ENCODE assay signal across 27 cellular contexts in genomic region chr10:31350891-31351290, GRCh38.
"Had no signal": no experiment of that assay in that cellular context is flagged by ENCODE, and none has a peak within 500 bp of the region (broad histone marks: within the 10 kb centered on the region; RNA-seq: fewer than 3 reads in every experiment).

No MANE protein-coding gene starts in this region.

- H3K4me3 Mint-ChIP-seq: activated naive CD8-positive, alpha-beta T cell treated with anti-CD3 and anti-CD28 coated beads, Interleukin-2, amount 10 ng/mL, durations not matched to agents 7 days and 5 days; central memory CD8-positive, alpha-beta T cell; natural killer cell treated with Interleukin-12 subunit alpha and Interleukin-12 subunit beta and Interleukin-15 and Interleukin-18, amount 100 ng/mL, for 72 hours; stimulated activated effector memory CD8-positive, alpha-beta T cell treated with anti-CD3 and anti-CD28 coated beads, Interleukin-12 subunit alpha, Interleukin-12 subunit beta, amount 100 ng/mL, for 72 hours; stimulated activated naive CD8-positive, alpha-beta T cell treated with anti-CD3 and anti-CD28 coated beads, Interleukin-15, Interleukin-2, amounts not matched to agents 100 ng/mL and 50 ng/mL, for 24 hours; T-cell; type B pancreatic cell had no signal

- H3K4me1 ChIP-seq: breast epithelium had no signal

- H3K36me3 ChIP-seq: breast epithelium, gastrocnemius medialis, uterus had no signal

- H3K36me3 Mint-ChIP-seq: natural killer cell treated with Interleukin-12 subunit alpha and Interleukin-12 subunit beta and Interleukin-15 and Interleukin-18, amount 100 ng/mL, for 72 hours; stimulated activated effector memory CD8-positive, alpha-beta T cell treated with anti-CD3 and anti-CD28 coated beads, Interleukin-12 subunit alpha, Interleukin-12 subunit beta, amount 100 ng/mL, for 72 hours; T-cell; type B pancreatic cell had no signal

- H3K27me3 Mint-ChIP-seq: activated naive CD8-positive, alpha-beta T cell treated with anti-CD3 and anti-CD28 coated beads, Interleukin-2, amount 10 ng/mL, durations not matched to agents 7 days and 5 days; central memory CD8-positive, alpha-beta T cell; natural killer cell treated with Interleukin-12 subunit alpha and Interleukin-12 subunit beta and Interleukin-15 and Interleukin-18, amount 100 ng/mL, for 72 hours; progenitor cell of endocrine pancreas; stimulated activated naive CD8-positive, alpha-beta T cell treated with anti-CD3 and anti-CD28 coated beads, Interleukin-15, Interleukin-2, amounts not matched to agents 100 ng/mL and 50 ng/mL, for 24 hours; T-cell; type B pancreatic cell had no signal

- H3K27ac ChIP-seq: breast epithelium, hepatocyte, skin epidermis had no signal

- H3K4me3 ChIP-seq: breast epithelium, gastrocnemius medialis, hepatocyte, skin epidermis, uterus had no signal

- DNase-seq: activated CD4-positive, alpha-beta T cell treated with anti-CD3 and anti-CD28 coated beads for 4 hours; activated CD4-positive, alpha-beta T cell treated with anti-CD3 and anti-CD28 coated beads, Interleukin-2, amount 50 U/mL, for 48 hours; activated CD8-positive, alpha-beta memory T cell treated with anti-CD3 and anti-CD28 coated beads for 24 hours; activated effector memory CD4-positive, alpha-beta T cell treated with Interleukin-2 at 50 U/mL for 16 hours; activated naive CD4-positive, alpha-beta T cell treated with Interleukin-2 at 50 U/mL for 16 hours; activated naive CD8-positive, alpha-beta T cell treated with anti-CD3 and anti-CD28 coated beads, Interleukin-2, amount 10 ng/mL, durations not matched to agents 7 days and 5 days; amniotic stem cell; dermis blood vessel endothelial cell; effector CD8-positive, alpha-beta T cell; gastrocnemius medialis; left cardiac atrium; left ventricle myocardium superior; retina; stimulated activated CD4-positive, alpha-beta T cell treated with anti-CD3 and anti-CD28 coated beads, Interleukin-12 subunit alpha, Interleukin-12 subunit beta, amount 100 ng/mL, for 4 hours; stimulated activated CD4-positive, alpha-beta T cell treated with anti-CD3 and anti-CD28 coated beads, Interleukin-4, amount 100 ng/mL, for 24 hours; T-cell; uterus had no signal

- H3K9me3 Mint-ChIP-seq: activated naive CD8-positive, alpha-beta T cell treated with anti-CD3 and anti-CD28 coated beads, Interleukin-2, amount 10 ng/mL, durations not matched to agents 7 days and 5 days; central memory CD8-positive, alpha-beta T cell; natural killer cell treated with Interleukin-12 subunit alpha and Interleukin-12 subunit beta and Interleukin-15 and Interleukin-18, amount 100 ng/mL, for 72 hours; stimulated activated effector memory CD8-positive, alpha-beta T cell treated with anti-CD3 and anti-CD28 coated beads, Interleukin-12 subunit alpha, Interleukin-12 subunit beta, amount 100 ng/mL, for 72 hours; stimulated activated naive CD8-positive, alpha-beta T cell treated with anti-CD3 and anti-CD28 coated beads, Interleukin-15, Interleukin-2, amounts not matched to agents 100 ng/mL and 50 ng/mL, for 24 hours; T-cell; type B pancreatic cell had no signal

- ATAC-seq: gastrocnemius medialis; left cardiac atrium; left ventricle myocardium superior; natural killer cell treated with Interleukin-12 subunit alpha and Interleukin-12 subunit beta and Interleukin-15 and Interleukin-18, amount 100 ng/mL, for 72 hours; sciatic nerve; stimulated activated effector memory CD8-positive, alpha-beta T cell treated with anti-CD3 and anti-CD28 coated beads, Interleukin-12 subunit alpha, Interleukin-12 subunit beta, amount 100 ng/mL, for 72 hours; T-cell had no signal

- H3K4me2 ChIP-seq: hepatocyte had no signal

- H3K27ac Mint-ChIP-seq: activated naive CD8-positive, alpha-beta T cell treated with anti-CD3 and anti-CD28 coated beads, Interleukin-2, amount 10 ng/mL, durations not matched to agents 7 days and 5 days; natural killer cell treated with Interleukin-12 subunit alpha and Interleukin-12 subunit beta and Interleukin-15 and Interleukin-18, amount 100 ng/mL, for 72 hours; progenitor cell of endocrine pancreas; stimulated activated effector memory CD8-positive, alpha-beta T cell treated with anti-CD3 and anti-CD28 coated beads, Interleukin-12 subunit alpha, Interleukin-12 subunit beta, amount 100 ng/mL, for 72 hours; stimulated activated naive CD8-positive, alpha-beta T cell treated with anti-CD3 and anti-CD28 coated beads, Interleukin-15, Interleukin-2, amounts not matched to agents 100 ng/mL and 50 ng/mL, for 24 hours; T-cell; type B pancreatic cell had no signal

- H3K27me3 ChIP-seq: breast epithelium, gastrocnemius medialis, hepatocyte, uterus had no signal

- H3K9me3 ChIP-seq: breast epithelium, gastrocnemius medialis, uterus had no signal
